In genomic region chr17:78762007-78762406, GRCh38 we compare ENCODE assay signal across 17 cellular contexts. TPM values are rescaled to one million over a fixed set of nuclear protein-coding genes. Genes with fewer than 3 reads are reported as not detected.
A peak's percentile ranks its signal among the peaks of the same experiment; 100 is the strongest.
DNase-seq lines count a peak whose midpoint lies in the region; ATAC-seq and TF ChIP-seq lines count a peak whose summit lies in the region.
"Had no signal": no experiment of that assay in that cellular context is flagged by ENCODE, and none has a peak within 500 bp of the region (broad histone marks: within the 10 kb centered on the region; RNA-seq: fewer than 3 reads in every experiment).

No MANE protein-coding gene starts in this region.

- H3K79me2 ChIP-seq in GM23338 (replicated peaks; ENCODE audit: insufficient read depth), result peaks cover 16% of the 10 kb centered on the region

- no peak overlapping the region for H3K4me3 ChIP-seq in right cardiac atrium (ENCODE audit: low read length)
- no peak overlapping the region for H3K4me3 ChIP-seq in left lung
- no peak overlapping the region for H3K4me3 ChIP-seq in gastroesophageal sphincter
- H3K4me3 ChIP-seq in GM23338, result no peak overlapping the region
- H3K4me3 ChIP-seq: cardiac muscle cell, psoas muscle had no signal

- peaks cover 22% of the 10 kb centered on the region for H3K36me3 Mint-ChIP-seq in activated T-helper 2 cell treated with anti-CD3 and anti-CD28 coated beads, Interferon-gamma antibody, Interleukin-2, Interleukin-4, amounts not matched to agents 10 μg/mL and 5 μg/mL and 100 μg/mL, durations not matched to agents 14 hours and 24 hours and 36 hours (ENCODE audit: low read depth)
- no peaks in the 10 kb centered on the region for H3K36me3 Mint-ChIP-seq in GM23338 (ENCODE audit: low read depth)
- H3K36me3 Mint-ChIP-seq in HFFc6 (ENCODE audit: low read depth), result no peaks in the 10 kb centered on the region

- H3K4me1 ChIP-seq in right cardiac atrium (ENCODE audit: control insufficient read depth, insufficient read depth, low read length), result peaks cover 19% of the 10 kb centered on the region
- H3K4me1 ChIP-seq in left lung, result peaks cover 9 to 88% of the 10 kb centered on the region in 2 donors
- H3K4me1 ChIP-seq in gastroesophageal sphincter, result peaks cover 0 to 61% (median 23%) of the 10 kb centered on the region in 3 donors
- no peaks in the 10 kb centered on the region for H3K4me1 ChIP-seq in GM23338 (ENCODE audit: insufficient read depth)

- WGBS in right cardiac atrium, result 59% methylated on average over 3 of the region's 3 CpGs
- 45 to 67% methylated on average over 2 of the region's 3 CpGs for WGBS in gastroesophageal sphincter (ENCODE audit: low coverage in 1 of 2), 2 donors

- no peak overlapping the region for H3K4me2 ChIP-seq in GM23338

- H3K9me3 Mint-ChIP-seq in activated T-helper 2 cell treated with anti-CD3 and anti-CD28 coated beads, Interferon-gamma antibody, Interleukin-2, Interleukin-4, amounts not matched to agents 10 μg/mL and 5 μg/mL and 100 μg/mL, durations not matched to agents 14 hours and 24 hours and 36 hours, result no peaks in the 10 kb centered on the region
- no peaks in the 10 kb centered on the region for H3K9me3 Mint-ChIP-seq in GM23338
- no peaks in the 10 kb centered on the region for H3K9me3 Mint-ChIP-seq in HFFc6
- H3K9me3 Mint-ChIP-seq: stimulated activated naive B cell treated with anti-CD40 and anti-IgM and Interleukin-4, amounts not matched to agents 10 μg/mL and 1 μg/mL and 100 μg/mL, for 72 hours had no signal

- H2AFZ ChIP-seq in GM23338, result no peak overlapping the region

- H3K36me3 ChIP-seq in left lung, result no peaks in the 10 kb centered on the region
- H3K36me3 ChIP-seq in gastroesophageal sphincter, result no peaks in the 10 kb centered on the region
- no peaks in the 10 kb centered on the region for H3K36me3 ChIP-seq in GM23338 (ENCODE audit: insufficient read depth)
- H3K36me3 ChIP-seq: BE2C, cardiac muscle cell had no signal

- DNase-seq in right cardiac atrium, result no peak
- no peak for DNase-seq in left ventricle myocardium superior
- no peak for DNase-seq in activated T-helper 2 cell treated with anti-CD3 and anti-CD28 coated beads, Interferon-gamma antibody, Interleukin-2, Interleukin-4, amounts not matched to agents 10 μg/mL and 5 μg/mL and 100 μg/mL, durations not matched to agents 14 hours and 24 hours and 36 hours (ENCODE audit: low spot score)
- no peak for DNase-seq in left lung
- no peak for DNase-seq in NCI-H345 treated with DMSO at 0.1 percent for 48 hours (lab: John Stamatoyannopoulos, UW; ENCODE audit: unreplicated experiment)
- DNase-seq in GM23338 (ENCODE audit: low spot score), result no peak
- no peak for DNase-seq in HFFc6
- DNase-seq: activated CD8-positive, alpha-beta memory T cell treated with anti-CD3 and anti-CD28 coated beads, Interleukin-2, amount 50 U/mL, for 48 hours; BE2C; EL; H7; midbrain; NCI-H226; psoas muscle; stimulated activated naive B cell treated with anti-CD40 and anti-IgM and Interleukin-4, amounts not matched to agents 10 μg/mL and 1 μg/mL and 100 μg/mL, for 72 hours had no signal

- no peak for TF ChIP-seq EP300 in gastroesophageal sphincter (IDR thresholded peaks at IDR 0.05)

- H3K27me3 Mint-ChIP-seq in activated T-helper 2 cell treated with anti-CD3 and anti-CD28 coated beads, Interferon-gamma antibody, Interleukin-2, Interleukin-4, amounts not matched to agents 10 μg/mL and 5 μg/mL and 100 μg/mL, durations not matched to agents 14 hours and 24 hours and 36 hours (ENCODE audit: low read depth), result no peaks in the 10 kb centered on the region
- H3K27me3 Mint-ChIP-seq in GM23338 (ENCODE audit: insufficient read depth, low read depth, poor library complexity), result peaks cover 2% of the 10 kb centered on the region
- H3K27me3 Mint-ChIP-seq in HFFc6 (ENCODE audit: insufficient read depth), result no peaks in the 10 kb centered on the region
- H3K27me3 Mint-ChIP-seq: stimulated activated naive B cell treated with anti-CD40 and anti-IgM and Interleukin-4, amounts not matched to agents 10 μg/mL and 1 μg/mL and 100 μg/mL, for 72 hours had no signal

- H3K27ac ChIP-seq in right cardiac atrium (ENCODE audit: low read length) (peak overlapping the region; percentile 13), left lung (peak overlapping the region; percentile 7 to 61), gastroesophageal sphincter (peak overlapping the region in 1 of 4 donors; percentile 28), GM23338 (ENCODE audit: low read depth) (no peak overlapping the region)
- H3K27ac ChIP-seq: cardiac muscle cell, psoas muscle had no signal

- H4K20me1 ChIP-seq in GM23338 (replicated peaks; ENCODE audit: insufficient read depth), result peaks cover 14% of the 10 kb centered on the region; the same call in 1 of the 2 replicates

- H3K9me2 ChIP-seq in GM23338 (ENCODE audit: insufficient read depth), result no peaks in the 10 kb centered on the region

- H3K9me3 ChIP-seq in right cardiac atrium (ENCODE audit: control insufficient read depth, low read length), result no peaks in the 10 kb centered on the region
- no peaks in the 10 kb centered on the region for H3K9me3 ChIP-seq in left lung
- H3K9me3 ChIP-seq in gastroesophageal sphincter, result no peaks in the 10 kb centered on the region
- H3K9me3 ChIP-seq: BE2C, psoas muscle had no signal

- H3F3A ChIP-seq in GM23338 (replicated peaks; ENCODE audit: low read depth), result no peaks in the 10 kb centered on the region

- H3K27ac Mint-ChIP-seq in activated T-helper 2 cell treated with anti-CD3 and anti-CD28 coated beads, Interferon-gamma antibody, Interleukin-2, Interleukin-4, amounts not matched to agents 10 μg/mL and 5 μg/mL and 100 μg/mL, durations not matched to agents 14 hours and 24 hours and 36 hours, result peak overlapping the region; percentile 69
- H3K27ac Mint-ChIP-seq in GM23338 (no peak overlapping the region), HFFc6 (no peak overlapping the region)

- TF ChIP-seq POLR2A in gastroesophageal sphincter (IDR thresholded peaks at IDR 0.05), result no peak

- H3K4me1 Mint-ChIP-seq in activated T-helper 2 cell treated with anti-CD3 and anti-CD28 coated beads, Interferon-gamma antibody, Interleukin-2, Interleukin-4, amounts not matched to agents 10 μg/mL and 5 μg/mL and 100 μg/mL, durations not matched to agents 14 hours and 24 hours and 36 hours (ENCODE audit: low read depth), result peaks cover 53% of the 10 kb centered on the region
- peaks cover 10% of the 10 kb centered on the region; the same call in 2 of the 3 replicates for H3K4me1 Mint-ChIP-seq in GM23338
- peaks cover 28% of the 10 kb centered on the region for H3K4me1 Mint-ChIP-seq in HFFc6 (ENCODE audit: low read depth)

- intact Hi-C loops in right cardiac atrium (cut with DNase I), result no loop called here
- intact Hi-C loops in left ventricle myocardium superior (cut with micrococcal nuclease), result no loop called here
- intact Hi-C loops in activated T-helper 2 cell treated with anti-CD3 and anti-CD28 coated beads, Interferon-gamma antibody, Interleukin-2, Interleukin-4, amounts not matched to agents 10 μg/mL and 5 μg/mL and 100 μg/mL, durations not matched to agents 14 hours and 24 hours and 36 hours (cut with micrococcal nuclease), result no loop called here
- intact Hi-C loops in left lung (cut with DNase I), result no loop called here

- ATAC-seq in right cardiac atrium (peak in 1 of 2 donors; percentile 79), left ventricle myocardium superior (no peak), left lung (no peak), gastroesophageal sphincter (no peak), GM23338 (no peak)
- ATAC-seq: psoas muscle; stimulated activated naive B cell treated with anti-CD40 and anti-IgM and Interleukin-4, amounts not matched to agents 10 μg/mL and 1 μg/mL and 100 μg/mL, for 72 hours had no signal

- TF ChIP-seq CTCF in left lung (IDR thresholded peaks at IDR 0.05) (no peak), gastroesophageal sphincter (IDR thresholded peaks at IDR 0.05) (no peak), GM23338 (conservative IDR thresholded peaks at IDR 0.05; ENCODE audit: low read depth in 2 of 2) (no peak), HFFc6 (IDR thresholded peaks at IDR 0.05) (no peak)

- H3K27me3 ChIP-seq in right cardiac atrium (ENCODE audit: control insufficient read depth, insufficient read depth), result no peaks in the 10 kb centered on the region
- no peaks in the 10 kb centered on the region for H3K27me3 ChIP-seq in left lung
- H3K27me3 ChIP-seq in gastroesophageal sphincter, result no peaks in the 10 kb centered on the region
- H3K27me3 ChIP-seq in GM23338 (ENCODE audit: insufficient read depth), result no peaks in the 10 kb centered on the region
- H3K27me3 ChIP-seq: BE2C, cardiac muscle cell had no signal

- no peak overlapping the region for H3K4me3 Mint-ChIP-seq in activated T-helper 2 cell treated with anti-CD3 and anti-CD28 coated beads, Interferon-gamma antibody, Interleukin-2, Interleukin-4, amounts not matched to agents 10 μg/mL and 5 μg/mL and 100 μg/mL, durations not matched to agents 14 hours and 24 hours and 36 hours (ENCODE audit: low read depth)
- H3K4me3 Mint-ChIP-seq in GM23338 (no peak overlapping the region), HFFc6 (no peak overlapping the region)
- H3K4me3 Mint-ChIP-seq: stimulated activated naive B cell treated with anti-CD40 and anti-IgM and Interleukin-4, amounts not matched to agents 10 μg/mL and 1 μg/mL and 100 μg/mL, for 72 hours had no signal

TF ChIP-seq in GM23338, 12 proteins besides CTCF, POLR2A, EP300 and RAD21:
- TF ChIP-seq EZH2phosphoT487 (IDR thresholded peaks at IDR 0.05; ENCODE audit: unreplicated experiment), result no peak
- no peak for TF ChIP-seq NANOG (IDR thresholded peaks at IDR 0.05; ENCODE audit: borderline replicate concordance)
- no peak for TF ChIP-seq ZNF331 (CRISPR knock-in tag; IDR thresholded peaks at IDR 0.05; ENCODE audit: low read depth)

RNA-seq across cellular contexts. Expression of gene CYTH1, which starts 20.1 kb away (rescaled TPM):
- total RNA-seq in right cardiac atrium, result 10 to 100 TPM; 31.2 to 39.1 (median 36.7) TPM
- 22.5 TPM for polyA plus RNA-seq in right cardiac atrium
- total RNA-seq in left ventricle myocardium superior, result 38.0 TPM
- total RNA-seq in activated T-helper 2 cell treated with anti-CD3 and anti-CD28 coated beads, Interferon-gamma antibody, Interleukin-2, Interleukin-4, amounts not matched to agents 10 μg/mL and 5 μg/mL and 100 μg/mL, durations not matched to agents 14 hours and 24 hours and 36 hours, result 83.5 and 95.7 TPM in 2 replicates
- total RNA-seq in left lung, result 10 to 100 TPM; 65.1 to 96.1 TPM
- 10 to 100 TPM; 26.9 to 38.0 (median 31.0) TPM for total RNA-seq in gastroesophageal sphincter
- total RNA-seq in GM23338 (2014; rRNA removed; shearing (Covaris generic)), result 14.5 and 21.2 TPM in 2 replicates
- polyA plus RNA-seq in GM23338 (2016; fragmentation: Nextera tagmentation; extraction: Ambion mirVana), result 12.2 and 13.8 TPM in 2 replicates
- total RNA-seq in HFFc6 (2021; fragmentation: NEBNext Ultra II Directional; extraction: Animal tissue kit (Norgen Biotek cat#: 25700)), result 10 to 100 TPM in 4 of 6 experiments, 1 to 10 TPM in 2; 7.7 to 15.3 (median 10.9) TPM
